ENCODE assay signal across 8 cellular contexts in the genomic region with DNA sequence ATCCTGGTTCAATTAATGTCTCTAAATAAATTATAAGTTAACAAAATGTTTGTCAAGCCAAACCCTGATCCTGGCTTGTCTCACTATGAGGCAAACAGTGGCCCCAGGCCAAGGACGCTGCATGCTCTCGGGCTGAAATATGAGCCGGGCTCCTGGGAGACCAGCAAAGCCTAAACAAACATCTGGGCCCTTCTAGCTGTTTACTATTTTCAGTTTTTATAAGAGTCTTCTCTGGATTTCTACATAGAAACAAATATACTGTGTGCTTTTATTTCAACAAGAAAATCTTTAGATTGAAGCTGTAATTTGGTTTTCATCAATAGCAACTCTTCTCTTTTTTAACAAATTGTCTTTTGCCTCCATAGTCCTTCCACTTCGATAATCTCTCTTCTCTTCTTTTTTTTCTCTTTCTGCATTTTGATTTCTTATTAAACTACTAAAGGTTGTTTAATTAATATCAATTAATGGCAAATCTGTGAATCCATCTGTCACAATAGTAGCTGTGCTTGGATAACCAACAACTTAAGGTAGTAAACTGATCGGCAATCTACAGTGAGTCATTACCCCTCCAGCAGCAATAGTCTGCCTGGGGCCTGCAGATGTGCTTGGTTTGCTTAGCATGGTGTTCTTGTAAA.
DNase-seq lines count a peak whose midpoint lies in the region; ATAC-seq lines count a peak whose summit lies in the region.

No MANE protein-coding gene starts in this region.

- peaks cover 5% of the 10 kb centered on the region for H3K27me3 Mint-ChIP-seq in activated naive CD4-positive, alpha-beta T cell treated with anti-CD3 and anti-CD28 coated beads, Interleukin-2, amount 10 ng/mL, durations not matched to agents 7 days and 5 days

- H3K4me3 ChIP-seq in skeletal muscle cell (ENCODE audit: low read depth, low read length): no peak overlapping the region

- intact Hi-C loops in left ventricle myocardium superior (cut with micrococcal nuclease): no loop called here

- peak; percentile 100 for ATAC-seq in left ventricle myocardium superior
- ATAC-seq in HG03095 (IDR thresholded peaks at IDR 0.05; ENCODE audit: unreplicated experiment): no peak
- ATAC-seq in HG02759 (IDR thresholded peaks at IDR 0.05; ENCODE audit: unreplicated experiment): no peak

- no peak overlapping the region for H3K27ac Mint-ChIP-seq in activated naive CD4-positive, alpha-beta T cell treated with anti-CD3 and anti-CD28 coated beads, Interleukin-2, amount 10 ng/mL, durations not matched to agents 7 days and 5 days

- H3K4me3 Mint-ChIP-seq in activated naive CD4-positive, alpha-beta T cell treated with anti-CD3 and anti-CD28 coated beads, Interleukin-2, amount 10 ng/mL, durations not matched to agents 7 days and 5 days: no peak overlapping the region

- no peaks in the 10 kb centered on the region for H3K9me3 Mint-ChIP-seq in activated naive CD4-positive, alpha-beta T cell treated with anti-CD3 and anti-CD28 coated beads, Interleukin-2, amount 10 ng/mL, durations not matched to agents 7 days and 5 days

- CTCF ChIA-PET in activated naive CD4-positive, alpha-beta T cell treated with anti-CD3 and anti-CD28 coated beads, Interleukin-2, amount 10 ng/mL, durations not matched to agents 7 days and 5 days (lab: Charles Lee): no interaction called here

- DNase-seq in HT1080 (ENCODE audit: low read depth): peak; percentile 20
- DNase-seq in SK-N-DZ (ENCODE audit: low spot score): peak; percentile 2
- DNase-seq in left ventricle myocardium superior: peak; percentile 94
- peak; percentile 54 for DNase-seq in skeletal muscle cell (ENCODE audit: low read depth)
- DNase-seq in activated naive CD4-positive, alpha-beta T cell treated with anti-CD3 and anti-CD28 coated beads, Interleukin-2, amount 10 ng/mL, durations not matched to agents 7 days and 5 days: no peak
- DNase-seq in stimulated activated CD4-positive, alpha-beta T cell treated with anti-CD3 and anti-CD28 coated beads, Interleukin-4, amount 100 ng/mL, for 1 hour: no peak

- H3K36me3 Mint-ChIP-seq in activated naive CD4-positive, alpha-beta T cell treated with anti-CD3 and anti-CD28 coated beads, Interleukin-2, amount 10 ng/mL, durations not matched to agents 7 days and 5 days: no peaks in the 10 kb centered on the region

- H3K4me1 Mint-ChIP-seq in activated naive CD4-positive, alpha-beta T cell treated with anti-CD3 and anti-CD28 coated beads, Interleukin-2, amount 10 ng/mL, durations not matched to agents 7 days and 5 days: no peaks in the 10 kb centered on the region

Comparison
In these comparisons a context has a peak if more than half of its experiments do, and no peak if none do; other contexts are left out.
1. DNase-seq: peak in HT1080 (single experiment), SK-N-DZ (single experiment), left ventricle myocardium superior (single experiment) and skeletal muscle cell (single experiment); none in activated naive CD4-positive, alpha-beta T cell treated with anti-CD3 and anti-CD28 coated beads, Interleukin-2, amount 10 ng/mL, durations not matched to agents 7 days and 5 days (single experiment) and stimulated activated CD4-positive, alpha-beta T cell treated with anti-CD3 and anti-CD28 coated beads, Interleukin-4, amount 100 ng/mL, for 1 hour (single experiment).